In the genomic region with DNA sequence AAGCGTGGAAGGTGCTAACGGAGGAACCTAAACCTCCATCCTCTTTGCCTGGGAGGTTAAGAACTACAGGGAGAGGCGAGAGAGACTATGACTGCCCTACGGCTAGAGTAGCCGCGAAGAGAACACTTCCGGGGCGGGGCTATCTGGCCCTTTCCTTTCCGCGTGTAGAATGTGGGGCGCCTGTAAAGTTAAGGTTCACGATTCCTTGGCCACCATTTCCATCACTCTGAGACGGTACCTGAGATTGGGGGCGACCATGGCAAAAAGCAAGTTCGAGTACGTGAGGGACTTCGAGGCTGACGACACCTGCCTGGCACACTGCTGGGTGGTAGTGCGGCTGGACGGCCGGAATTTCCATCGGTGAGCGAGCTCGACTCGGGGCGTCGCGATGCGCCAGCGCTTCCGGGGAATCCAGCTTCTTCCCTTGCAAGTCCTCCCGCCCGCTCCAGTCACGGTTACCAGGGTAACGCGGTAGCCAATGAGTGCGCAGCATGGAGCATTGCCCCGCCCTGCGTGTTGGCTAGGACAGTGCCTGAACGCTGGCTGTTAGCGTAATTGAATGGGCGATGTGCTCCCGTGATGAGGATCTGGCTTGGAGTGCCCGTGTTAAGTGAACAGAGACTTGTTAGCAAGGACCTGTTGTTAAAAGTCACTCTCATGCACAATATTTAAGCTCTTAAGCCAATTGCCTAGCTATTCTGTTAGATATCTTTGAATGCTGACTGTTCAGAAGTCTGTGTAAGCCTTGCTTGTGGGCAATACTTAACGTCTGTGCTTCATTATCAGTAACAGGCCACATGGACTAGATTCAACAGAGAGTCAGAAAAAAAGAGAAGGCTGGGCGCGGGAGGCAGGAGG, we compare ENCODE assay signal across 1 cellular context.
TF ChIP-seq lines count a peak whose summit lies in the region.

THG1L (plus strand) TSS at position 149 of the 858 bp plus-strand sequence; CDS start at position 170, 21 bp downstream.

TF ChIP-seq in K562, 482 proteins besides CTCF, POLR2A, EP300 and RAD21 (continued from another document and continues in another):
- TF ChIP-seq HINFP (tag; conservative IDR thresholded peaks at IDR 0.05; ENCODE audit: low read depth) = no peak
- TF ChIP-seq L3MBTL2 (IDR thresholded peaks at IDR 0.05) = peak; percentile 87
- peak; percentile 72 for TF ChIP-seq PRDM10 (IDR thresholded peaks at IDR 0.05; ENCODE audit: partially characterized antibody)
- no peak; the same call in 1 of the 2 replicates for TF ChIP-seq CEBPG (CRISPR knock-in tag; IDR thresholded peaks at IDR 0.05)
- no peak for TF ChIP-seq CEBPG (tag; conservative IDR thresholded peaks at IDR 0.05 in 1 of 2, IDR thresholded peaks at IDR 0.05 in 1 of 2)
- TF ChIP-seq ELF1 (tag; IDR thresholded peaks at IDR 0.05) = peak; percentile 91
- TF ChIP-seq SNRNP70 (optimal IDR thresholded peaks at IDR 0.05; ENCODE audit: low read depth, low read length) = no peak
- TF ChIP-seq ZBTB12 (CRISPR knock-in tag; IDR thresholded peaks at IDR 0.05) = no peak
- TF ChIP-seq ARID4B (CRISPR knock-in tag; IDR thresholded peaks at IDR 0.05) = peak; percentile 90; the same call in 1 of the 2 replicates
- peak in 1 of 2 experiments; percentile 72; a peak in 2 of 4 replicates for TF ChIP-seq CSDE1 (IDR thresholded peaks at IDR 0.05)
- 0 out of 2 replicates have a peak, but pooled peaks have one; percentile 19 for TF ChIP-seq MYBL2 (IDR thresholded peaks at IDR 0.05; ENCODE audit: low read depth)
- no peak for TF ChIP-seq MYBL2 (CRISPR knock-in tag; IDR thresholded peaks at IDR 0.05; ENCODE audit: borderline replicate concordance)
- peak; percentile 81; the same call in 1 of the 2 replicates for TF ChIP-seq ERF (CRISPR knock-in tag; IDR thresholded peaks at IDR 0.05)
- TF ChIP-seq, protein P1, sequence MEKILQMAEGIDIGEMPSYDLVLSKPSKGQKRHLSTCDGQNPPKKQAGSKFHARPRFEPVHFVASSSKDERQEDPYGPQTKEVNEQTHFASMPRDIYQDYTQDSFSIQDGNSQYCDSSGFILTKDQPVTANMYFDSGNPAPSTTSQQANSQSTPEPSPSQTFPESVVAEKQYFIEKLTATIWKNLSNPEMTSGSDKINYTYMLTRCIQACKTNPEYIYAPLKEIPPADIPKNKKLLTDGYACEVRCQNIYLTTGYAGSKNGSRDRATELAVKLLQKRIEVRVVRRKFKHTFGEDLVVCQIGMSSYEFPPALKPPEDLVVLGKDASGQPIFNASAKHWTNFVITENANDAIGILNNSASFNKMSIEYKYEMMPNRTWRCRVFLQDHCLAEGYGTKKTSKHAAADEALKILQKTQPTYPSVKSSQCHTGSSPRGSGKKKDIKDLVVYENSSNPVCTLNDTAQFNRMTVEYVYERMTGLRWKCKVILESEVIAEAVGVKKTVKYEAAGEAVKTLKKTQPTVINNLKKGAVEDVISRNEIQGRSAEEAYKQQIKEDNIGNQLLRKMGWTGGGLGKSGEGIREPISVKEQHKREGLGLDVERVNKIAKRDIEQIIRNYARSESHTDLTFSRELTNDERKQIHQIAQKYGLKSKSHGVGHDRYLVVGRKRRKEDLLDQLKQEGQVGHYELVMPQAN (IDR thresholded peaks at IDR 0.05; ENCODE audit: borderline replicate concordance) = peak; percentile 92
- peak; percentile 67 for TF ChIP-seq VEZF1 (CRISPR knock-in tag; IDR thresholded peaks at IDR 0.05)
- peak in 1 of 2 experiments; percentile 82; a peak in 1 of 4 replicates for TF ChIP-seq SIN3A (IDR thresholded peaks at IDR 0.05; ENCODE audit: borderline replicate concordance in 2 of 2, control insufficient read depth in 1 of 2, low read depth in 2 of 2, low read length in 2 of 2)
- TF ChIP-seq E2F6 (IDR thresholded peaks at IDR 0.05; ENCODE audit: borderline replicate concordance in 1 of 2, extremely low read depth in 1 of 2, insufficient read depth in 1 of 2, insufficient read length in 1 of 2, low read depth in 1 of 2, low read length in 1 of 2, poor library complexity in 1 of 2, severe bottlenecking in 1 of 2) = peak; percentile 76 to 90
- TF ChIP-seq RNF2 (IDR thresholded peaks at IDR 0.05) = peak; percentile 73
- no peak for TF ChIP-seq RHOXF2B (CRISPR knock-in tag; conservative IDR thresholded peaks at IDR 0.05)
- no peak for TF ChIP-seq IFI16 (CRISPR knock-in tag; IDR thresholded peaks at IDR 0.05)
- TF ChIP-seq PCBP1 (IDR thresholded peaks at IDR 0.05; ENCODE audit: low read depth, low read length, poor library complexity, severe bottlenecking) = no peak
